In the genomic region with DNA sequence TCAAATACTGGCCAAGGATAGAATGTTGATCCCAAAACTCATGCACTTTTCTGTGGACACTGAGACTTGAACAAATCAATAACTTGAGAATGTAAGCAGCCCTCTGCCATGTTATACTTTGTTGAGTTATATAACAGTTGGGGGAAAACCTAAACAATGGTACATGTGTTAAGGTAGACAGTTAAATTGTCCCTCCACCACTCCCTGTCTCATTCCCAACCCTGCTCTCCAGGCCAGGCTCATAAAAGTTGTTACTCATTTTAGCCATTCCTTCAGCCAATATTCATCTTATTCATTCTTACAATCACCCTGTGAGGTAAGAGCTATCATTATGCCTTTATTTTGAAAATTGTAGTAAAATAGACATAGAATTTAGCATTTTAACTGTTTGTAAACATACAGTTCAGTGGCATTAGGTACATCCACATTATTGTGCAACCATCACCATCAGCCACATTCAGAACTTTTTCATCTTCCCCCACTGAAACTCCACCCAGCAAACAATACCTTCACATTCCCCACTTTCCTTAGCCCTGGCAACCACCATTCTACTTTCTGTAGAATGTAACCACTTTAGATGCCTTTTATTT, we compare ENCODE assay signal across 1 cellular context.
TF ChIP-seq lines count a peak whose summit lies in the region.

No MANE protein-coding gene starts in this region.

TF ChIP-seq in HepG2, 621 proteins besides CTCF, POLR2A, EP300 and RAD21 (continued from another document and continues in another):
- TF ChIP-seq, protein P1, sequence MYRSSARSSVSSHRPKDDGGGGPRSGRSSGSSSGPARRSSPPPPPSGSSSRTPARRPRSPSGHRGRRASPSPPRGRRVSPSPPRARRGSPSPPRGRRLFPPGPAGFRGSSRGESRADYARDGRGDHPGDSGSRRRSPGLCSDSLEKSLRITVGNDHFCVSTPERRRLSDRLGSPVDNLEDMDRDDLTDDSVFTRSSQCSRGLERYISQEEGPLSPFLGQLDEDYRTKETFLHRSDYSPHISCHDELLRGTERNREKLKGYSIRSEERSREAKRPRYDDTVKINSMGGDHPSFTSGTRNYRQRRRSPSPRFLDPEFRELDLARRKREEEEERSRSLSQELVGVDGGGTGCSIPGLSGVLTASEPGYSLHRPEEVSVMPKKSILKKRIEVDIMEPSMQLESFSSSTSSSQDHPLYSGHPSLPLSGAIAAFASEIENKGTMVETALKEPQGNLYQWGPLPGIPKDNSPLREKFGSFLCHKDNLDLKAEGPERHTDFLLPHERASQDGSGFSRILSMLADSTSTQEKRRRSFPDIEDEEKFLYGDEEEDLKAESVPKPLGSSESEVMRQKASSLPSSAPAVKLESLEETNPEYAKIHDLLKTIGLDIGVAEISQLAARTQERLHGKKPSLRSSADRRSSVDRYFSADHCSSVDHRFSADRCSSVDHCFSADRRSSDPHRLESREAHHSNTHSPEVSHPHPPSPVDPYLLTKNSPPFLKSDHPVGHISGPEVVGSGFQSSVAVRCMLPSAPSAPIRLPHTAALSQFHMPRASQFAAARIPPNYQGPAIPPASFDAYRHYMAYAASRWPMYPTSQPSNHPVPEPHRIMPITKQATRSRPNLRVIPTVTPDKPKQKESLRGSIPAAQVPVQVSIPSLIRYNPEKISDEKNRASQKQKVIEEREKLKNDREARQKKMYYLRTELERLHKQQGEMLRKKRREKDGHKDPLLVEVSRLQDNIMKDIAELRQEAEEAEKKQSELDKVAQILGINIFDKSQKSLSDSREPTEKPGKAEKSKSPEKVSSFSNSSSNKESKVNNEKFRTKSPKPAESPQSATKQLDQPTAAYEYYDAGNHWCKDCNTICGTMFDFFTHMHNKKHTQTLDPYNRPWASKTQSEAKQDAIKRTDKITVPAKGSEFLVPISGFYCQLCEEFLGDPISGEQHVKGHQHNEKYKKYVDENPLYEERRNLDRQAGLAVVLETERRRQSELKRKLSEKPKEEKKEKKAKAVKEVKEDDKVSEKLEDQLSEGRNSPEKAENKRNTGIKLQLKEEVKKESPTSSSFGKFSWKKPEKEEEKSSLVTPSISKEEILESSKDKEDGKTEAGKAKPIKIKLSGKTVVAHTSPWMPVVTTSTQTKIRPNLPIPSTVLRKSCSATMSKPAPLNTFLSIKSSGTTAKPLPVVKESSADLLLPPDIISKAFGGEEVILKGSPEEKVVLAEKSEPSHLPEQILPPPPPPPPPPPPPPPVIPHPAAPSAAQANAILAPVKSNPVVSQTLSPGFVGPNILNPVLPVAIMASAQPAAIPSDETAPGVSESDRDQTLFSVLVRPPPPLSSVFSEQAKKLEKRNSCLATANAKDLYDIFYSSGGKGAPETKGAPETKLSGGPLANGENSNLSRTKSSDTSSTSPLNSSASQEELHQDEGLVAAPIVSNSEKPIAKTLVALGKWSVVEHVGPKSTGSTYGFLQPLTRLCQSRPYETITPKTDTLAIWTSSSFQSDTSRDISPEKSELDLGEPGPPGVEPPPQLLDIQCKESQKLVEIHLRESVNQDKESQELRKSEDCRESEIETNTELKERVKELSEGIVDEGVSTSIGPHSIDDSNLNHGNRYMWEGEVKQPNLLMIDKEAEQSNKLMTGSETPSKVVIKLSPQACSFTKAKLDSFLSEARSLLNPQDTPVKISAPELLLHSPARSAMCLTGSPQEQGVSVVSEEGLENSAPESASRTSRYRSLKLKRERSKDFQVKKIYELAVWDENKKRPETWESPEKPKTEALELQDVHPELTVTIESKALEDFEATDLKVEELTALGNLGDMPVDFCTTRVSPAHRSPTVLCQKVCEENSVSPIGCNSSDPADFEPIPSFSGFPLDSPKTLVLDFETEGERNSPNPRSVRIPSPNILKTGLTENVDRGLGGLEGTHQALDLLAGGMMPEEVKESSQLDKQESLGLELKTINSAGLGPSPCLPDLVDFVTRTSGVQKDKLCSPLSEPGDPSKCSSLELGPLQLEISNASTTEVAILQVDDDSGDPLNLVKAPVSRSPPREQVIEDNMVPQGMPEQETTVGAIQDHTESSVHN (CRISPR knock-in tag; IDR thresholded peaks at IDR 0.05): no peak
- TF ChIP-seq, protein P2, sequence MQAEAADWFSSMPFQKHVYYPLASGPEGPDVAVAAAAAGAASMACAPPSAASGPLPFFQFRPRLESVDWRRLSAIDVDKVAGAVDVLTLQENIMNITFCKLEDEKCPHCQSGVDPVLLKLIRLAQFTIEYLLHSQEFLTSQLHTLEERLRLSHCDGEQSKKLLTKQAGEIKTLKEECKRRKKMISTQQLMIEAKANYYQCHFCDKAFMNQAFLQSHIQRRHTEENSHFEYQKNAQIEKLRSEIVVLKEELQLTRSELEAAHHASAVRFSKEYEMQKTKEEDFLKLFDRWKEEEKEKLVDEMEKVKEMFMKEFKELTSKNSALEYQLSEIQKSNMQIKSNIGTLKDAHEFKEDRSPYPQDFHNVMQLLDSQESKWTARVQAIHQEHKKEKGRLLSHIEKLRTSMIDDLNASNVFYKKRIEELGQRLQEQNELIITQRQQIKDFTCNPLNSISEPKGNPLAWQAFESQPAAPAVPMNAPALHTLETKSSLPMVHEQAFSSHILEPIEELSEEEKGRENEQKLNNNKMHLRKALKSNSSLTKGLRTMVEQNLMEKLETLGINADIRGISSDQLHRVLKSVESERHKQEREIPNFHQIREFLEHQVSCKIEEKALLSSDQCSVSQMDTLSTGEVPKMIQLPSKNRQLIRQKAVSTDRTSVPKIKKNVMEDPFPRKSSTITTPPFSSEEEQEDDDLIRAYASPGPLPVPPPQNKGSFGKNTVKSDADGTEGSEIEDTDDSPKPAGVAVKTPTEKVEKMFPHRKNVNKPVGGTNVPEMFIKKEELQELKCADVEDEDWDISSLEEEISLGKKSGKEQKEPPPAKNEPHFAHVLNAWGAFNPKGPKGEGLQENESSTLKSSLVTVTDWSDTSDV (CRISPR knock-in tag; IDR thresholded peaks at IDR 0.05): no peak
- TF ChIP-seq ZNF772 (CRISPR knock-in tag; IDR thresholded peaks at IDR 0.05): no peak
- TF ChIP-seq ARNT (IDR thresholded peaks at IDR 0.05): no peak
- no peak for TF ChIP-seq HNRNPL (IDR thresholded peaks at IDR 0.05; ENCODE audit: low read depth, low read length)
- no peak; the same call in 1 of the 2 replicates for TF ChIP-seq FOXO1 (CRISPR knock-in tag; IDR thresholded peaks at IDR 0.05)
- TF ChIP-seq SRSF1 (optimal IDR thresholded peaks at IDR 0.05; ENCODE audit: low read depth, low read length): no peak
- TF ChIP-seq, protein P3, sequence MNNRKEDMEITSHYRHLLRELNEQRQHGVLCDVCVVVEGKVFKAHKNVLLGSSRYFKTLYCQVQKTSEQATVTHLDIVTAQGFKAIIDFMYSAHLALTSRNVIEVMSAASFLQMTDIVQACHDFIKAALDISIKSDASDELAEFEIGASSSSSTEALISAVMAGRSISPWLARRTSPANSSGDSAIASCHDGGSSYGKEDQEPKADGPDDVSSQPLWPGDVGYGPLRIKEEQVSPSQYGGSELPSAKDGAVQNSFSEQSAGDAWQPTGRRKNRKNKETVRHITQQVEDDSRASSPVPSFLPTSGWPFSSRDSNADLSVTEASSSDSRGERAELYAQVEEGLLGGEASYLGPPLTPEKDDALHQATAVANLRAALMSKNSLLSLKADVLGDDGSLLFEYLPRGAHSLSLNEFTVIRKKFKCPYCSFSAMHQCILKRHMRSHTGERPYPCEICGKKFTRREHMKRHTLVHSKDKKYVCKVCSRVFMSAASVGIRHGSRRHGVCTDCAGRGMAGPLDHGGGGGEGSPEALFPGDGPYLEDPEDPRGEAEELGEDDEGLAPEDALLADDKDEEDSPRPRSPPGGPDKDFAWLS (CRISPR knock-in tag; IDR thresholded peaks at IDR 0.05; ENCODE audit: borderline replicate concordance): no peak
- TF ChIP-seq ZNF766 (CRISPR knock-in tag; IDR thresholded peaks at IDR 0.05; ENCODE audit: borderline replicate concordance): no peak
- TF ChIP-seq, protein P4, sequence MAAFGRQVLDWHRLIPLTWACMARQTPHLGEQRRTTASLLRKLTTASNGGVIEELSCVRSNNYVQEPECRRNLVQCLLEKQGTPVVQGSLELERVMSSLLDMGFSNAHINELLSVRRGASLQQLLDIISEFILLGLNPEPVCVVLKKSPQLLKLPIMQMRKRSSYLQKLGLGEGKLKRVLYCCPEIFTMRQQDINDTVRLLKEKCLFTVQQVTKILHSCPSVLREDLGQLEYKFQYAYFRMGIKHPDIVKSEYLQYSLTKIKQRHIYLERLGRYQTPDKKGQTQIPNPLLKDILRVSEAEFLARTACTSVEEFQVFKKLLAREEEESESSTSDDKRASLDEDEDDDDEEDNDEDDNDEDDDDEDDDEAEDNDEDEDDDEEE (CRISPR knock-in tag; IDR thresholded peaks at IDR 0.05): no peak
- TF ChIP-seq, protein P5, sequence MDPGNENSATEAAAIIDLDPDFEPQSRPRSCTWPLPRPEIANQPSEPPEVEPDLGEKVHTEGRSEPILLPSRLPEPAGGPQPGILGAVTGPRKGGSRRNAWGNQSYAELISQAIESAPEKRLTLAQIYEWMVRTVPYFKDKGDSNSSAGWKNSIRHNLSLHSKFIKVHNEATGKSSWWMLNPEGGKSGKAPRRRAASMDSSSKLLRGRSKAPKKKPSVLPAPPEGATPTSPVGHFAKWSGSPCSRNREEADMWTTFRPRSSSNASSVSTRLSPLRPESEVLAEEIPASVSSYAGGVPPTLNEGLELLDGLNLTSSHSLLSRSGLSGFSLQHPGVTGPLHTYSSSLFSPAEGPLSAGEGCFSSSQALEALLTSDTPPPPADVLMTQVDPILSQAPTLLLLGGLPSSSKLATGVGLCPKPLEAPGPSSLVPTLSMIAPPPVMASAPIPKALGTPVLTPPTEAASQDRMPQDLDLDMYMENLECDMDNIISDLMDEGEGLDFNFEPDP (CRISPR knock-in tag; conservative IDR thresholded peaks at IDR 0.05): no peak
- no peak; the same call in 1 of the 2 replicates for TF ChIP-seq ZNF782 (CRISPR knock-in tag; IDR thresholded peaks at IDR 0.05; ENCODE audit: borderline replicate concordance)
- TF ChIP-seq, protein P6, sequence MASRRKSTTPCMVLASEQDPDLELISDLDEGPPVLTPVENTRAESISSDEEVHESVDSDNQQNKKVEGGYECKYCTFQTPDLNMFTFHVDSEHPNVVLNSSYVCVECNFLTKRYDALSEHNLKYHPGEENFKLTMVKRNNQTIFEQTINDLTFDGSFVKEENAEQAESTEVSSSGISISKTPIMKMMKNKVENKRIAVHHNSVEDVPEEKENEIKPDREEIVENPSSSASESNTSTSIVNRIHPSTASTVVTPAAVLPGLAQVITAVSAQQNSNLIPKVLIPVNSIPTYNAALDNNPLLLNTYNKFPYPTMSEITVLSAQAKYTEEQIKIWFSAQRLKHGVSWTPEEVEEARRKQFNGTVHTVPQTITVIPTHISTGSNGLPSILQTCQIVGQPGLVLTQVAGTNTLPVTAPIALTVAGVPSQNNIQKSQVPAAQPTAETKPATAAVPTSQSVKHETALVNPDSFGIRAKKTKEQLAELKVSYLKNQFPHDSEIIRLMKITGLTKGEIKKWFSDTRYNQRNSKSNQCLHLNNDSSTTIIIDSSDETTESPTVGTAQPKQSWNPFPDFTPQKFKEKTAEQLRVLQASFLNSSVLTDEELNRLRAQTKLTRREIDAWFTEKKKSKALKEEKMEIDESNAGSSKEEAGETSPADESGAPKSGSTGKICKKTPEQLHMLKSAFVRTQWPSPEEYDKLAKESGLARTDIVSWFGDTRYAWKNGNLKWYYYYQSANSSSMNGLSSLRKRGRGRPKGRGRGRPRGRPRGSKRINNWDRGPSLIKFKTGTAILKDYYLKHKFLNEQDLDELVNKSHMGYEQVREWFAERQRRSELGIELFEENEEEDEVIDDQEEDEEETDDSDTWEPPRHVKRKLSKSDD (CRISPR knock-in tag; IDR thresholded peaks at IDR 0.05; ENCODE audit: low read depth): no peak
- TF ChIP-seq ZNF567 (CRISPR knock-in tag; IDR thresholded peaks at IDR 0.05; ENCODE audit: borderline replicate concordance): no peak
- no peak for TF ChIP-seq FIP1L1 (IDR thresholded peaks at IDR 0.05; ENCODE audit: borderline replicate concordance, insufficient read depth, low read depth, low read length)
- TF ChIP-seq HIVEP1 (CRISPR knock-in tag; IDR thresholded peaks at IDR 0.05): no peak
- TF ChIP-seq EED (CRISPR knock-in tag; IDR thresholded peaks at IDR 0.05): no peak
- TF ChIP-seq, protein P7, sequence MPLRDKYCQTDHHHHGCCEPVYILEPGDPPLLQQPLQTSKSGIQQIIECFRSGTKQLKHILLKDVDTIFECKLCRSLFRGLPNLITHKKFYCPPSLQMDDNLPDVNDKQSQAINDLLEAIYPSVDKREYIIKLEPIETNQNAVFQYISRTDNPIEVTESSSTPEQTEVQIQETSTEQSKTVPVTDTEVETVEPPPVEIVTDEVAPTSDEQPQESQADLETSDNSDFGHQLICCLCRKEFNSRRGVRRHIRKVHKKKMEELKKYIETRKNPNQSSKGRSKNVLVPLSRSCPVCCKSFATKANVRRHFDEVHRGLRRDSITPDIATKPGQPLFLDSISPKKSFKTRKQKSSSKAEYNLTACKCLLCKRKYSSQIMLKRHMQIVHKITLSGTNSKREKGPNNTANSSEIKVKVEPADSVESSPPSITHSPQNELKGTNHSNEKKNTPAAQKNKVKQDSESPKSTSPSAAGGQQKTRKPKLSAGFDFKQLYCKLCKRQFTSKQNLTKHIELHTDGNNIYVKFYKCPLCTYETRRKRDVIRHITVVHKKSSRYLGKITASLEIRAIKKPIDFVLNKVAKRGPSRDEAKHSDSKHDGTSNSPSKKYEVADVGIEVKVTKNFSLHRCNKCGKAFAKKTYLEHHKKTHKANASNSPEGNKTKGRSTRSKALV (CRISPR knock-in tag; IDR thresholded peaks at IDR 0.05): no peak
- TF ChIP-seq ZNF703 (CRISPR knock-in tag; IDR thresholded peaks at IDR 0.05; ENCODE audit: borderline replicate concordance): no peak
- TF ChIP-seq SNRNP70 (IDR thresholded peaks at IDR 0.05; ENCODE audit: low read depth, low read length): no peak
- TF ChIP-seq, protein P8, sequence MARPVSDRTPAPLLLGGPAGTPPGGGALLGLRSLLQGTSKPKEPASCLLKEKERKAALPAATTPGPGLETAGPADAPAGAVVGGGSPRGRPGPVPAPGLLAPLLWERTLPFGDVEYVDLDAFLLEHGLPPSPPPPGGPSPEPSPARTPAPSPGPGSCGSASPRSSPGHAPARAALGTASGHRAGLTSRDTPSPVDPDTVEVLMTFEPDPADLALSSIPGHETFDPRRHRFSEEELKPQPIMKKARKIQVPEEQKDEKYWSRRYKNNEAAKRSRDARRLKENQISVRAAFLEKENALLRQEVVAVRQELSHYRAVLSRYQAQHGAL (CRISPR knock-in tag; IDR thresholded peaks at IDR 0.05; ENCODE audit: not compliant biosample characterization): no peak
- TF ChIP-seq PHF21A (CRISPR knock-in tag; IDR thresholded peaks at IDR 0.05): no peak; the same call in 1 of the 2 replicates
- TF ChIP-seq MATR3 (CRISPR knock-in tag; IDR thresholded peaks at IDR 0.05): no peak
- TF ChIP-seq GZF1 (CRISPR knock-in tag; IDR thresholded peaks at IDR 0.05): no peak
- TF ChIP-seq KAT8 (CRISPR knock-in tag; IDR thresholded peaks at IDR 0.05): no peak
- TF ChIP-seq, protein P9, sequence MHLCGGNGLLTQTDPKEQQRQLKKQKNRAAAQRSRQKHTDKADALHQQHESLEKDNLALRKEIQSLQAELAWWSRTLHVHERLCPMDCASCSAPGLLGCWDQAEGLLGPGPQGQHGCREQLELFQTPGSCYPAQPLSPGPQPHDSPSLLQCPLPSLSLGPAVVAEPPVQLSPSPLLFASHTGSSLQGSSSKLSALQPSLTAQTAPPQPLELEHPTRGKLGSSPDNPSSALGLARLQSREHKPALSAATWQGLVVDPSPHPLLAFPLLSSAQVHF (CRISPR knock-in tag; IDR thresholded peaks at IDR 0.05): no peak
- TF ChIP-seq ZSCAN21 (CRISPR knock-in tag; IDR thresholded peaks at IDR 0.05; ENCODE audit: borderline replicate concordance): no peak
- no peak for TF ChIP-seq ADNP (CRISPR knock-in tag; IDR thresholded peaks at IDR 0.05)
- no peak for TF ChIP-seq ZZZ3 (CRISPR knock-in tag; IDR thresholded peaks at IDR 0.05; ENCODE audit: borderline replicate concordance)
- 0 out of 2 replicates have a peak, but pooled peaks have one; percentile 16 for TF ChIP-seq NCOR1 (IDR thresholded peaks at IDR 0.05; ENCODE audit: borderline replicate concordance, low read length)
- no peak for TF ChIP-seq ELF1 (CRISPR knock-in tag; IDR thresholded peaks at IDR 0.05)
- TF ChIP-seq KDM4B (CRISPR knock-in tag; IDR thresholded peaks at IDR 0.05): no peak
- no peak for TF ChIP-seq ZNF446 (CRISPR knock-in tag; IDR thresholded peaks at IDR 0.05)
- TF ChIP-seq U2AF1 (optimal IDR thresholded peaks at IDR 0.05; ENCODE audit: low read depth, low read length): no peak
- no peak for TF ChIP-seq HMGA1 (CRISPR knock-in tag; conservative IDR thresholded peaks at IDR 0.05)
